Comparison of ENCODE assay signal across 10 cellular contexts in the genomic region with DNA sequence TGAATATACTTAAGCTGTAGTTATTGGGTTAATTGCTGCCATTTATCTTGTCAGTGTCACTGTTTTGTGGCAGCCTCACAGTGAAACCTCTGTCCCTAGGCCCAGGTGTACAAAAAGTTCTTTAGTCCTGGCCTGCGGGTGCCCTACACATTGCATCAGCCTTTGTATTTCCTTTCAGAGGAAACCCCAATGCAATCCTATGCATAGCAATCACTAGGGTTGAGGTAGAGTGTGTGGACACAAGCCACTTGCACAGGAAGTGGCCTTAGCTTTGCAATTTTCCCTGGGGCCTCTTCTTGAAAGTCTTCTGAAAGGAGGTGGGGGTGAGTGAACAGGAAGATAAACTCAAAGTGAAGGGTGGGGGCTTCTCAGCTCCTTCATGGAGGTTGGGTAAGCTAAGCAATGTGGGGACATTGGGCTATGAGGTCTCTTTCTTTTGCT. TPM values are rescaled to one million over a fixed set of nuclear protein-coding genes. Genes with fewer than 3 reads are reported as not detected.
A peak's percentile ranks its signal among the peaks of the same experiment; 100 is the strongest.
DNase-seq lines count a peak whose midpoint lies in the region; ATAC-seq and TF ChIP-seq lines count a peak whose summit lies in the region.
"Had no signal": no experiment of that assay in that cellular context is flagged by ENCODE, and none has a peak within 500 bp of the region (broad histone marks: within the 10 kb centered on the region; RNA-seq: fewer than 3 reads in every experiment).

No MANE protein-coding gene starts in this region.

- no peak overlapping the region for H3K4me2 ChIP-seq in OCI-LY1 (ENCODE audit: low read length)
- H3K4me2 ChIP-seq: GM23338 had no signal

- no peaks in the 10 kb centered on the region for H3F3A ChIP-seq in OCI-LY1 (ENCODE audit: insufficient read depth, low read length)

- intact Hi-C loops in natural killer cell (cut with micrococcal nuclease) (loop anchor here (5.0 kb wide), 1 partner anchor 35 kb away; no protein-coding TSS in a partner anchor), lower leg skin (cut with DNase I; ENCODE audit: low total_unique reads) (no loop called here)

- no peaks in the 10 kb centered on the region for H3K27me3 Mint-ChIP-seq in natural killer cell (ENCODE audit: low read depth in 2 of 2)

- H3K79me2 ChIP-seq in OCI-LY1 (ENCODE audit: insufficient read depth, low read length): no peaks in the 10 kb centered on the region

- no peaks in the 10 kb centered on the region for H4K20me1 ChIP-seq in OCI-LY1 (ENCODE audit: insufficient read depth, low read length)

- no peaks in the 10 kb centered on the region for H3K9me3 ChIP-seq in OCI-LY1 (ENCODE audit: low read length)

- 73 to 79% methylated on average over 1 of the region's 1 CpG for WGBS in lower leg skin, 2 donors

- peak; percentile 55 for ATAC-seq in GM18909 (IDR thresholded peaks at IDR 0.05; ENCODE audit: poor library complexity, unreplicated experiment)
- peak; percentile 36 for ATAC-seq in HG02852 (IDR thresholded peaks at IDR 0.05; ENCODE audit: unreplicated experiment)
- peak; percentile 58 to 82 (median 82) for ATAC-seq in natural killer cell
- ATAC-seq: GM23338 had no signal

- DNase-seq in natural killer cell: no peak
- DNase-seq in lower leg skin (ENCODE audit: low spot score in 2 of 2): no peak
- no peak for DNase-seq in OCI-M2 (lab: John Stamatoyannopoulos, UW; ENCODE audit: unreplicated experiment)
- no peak for DNase-seq in GM19240 (ENCODE audit: insufficient read length, low spot score)
- DNase-seq: dorsolateral prefrontal cortex had no signal

- no peak overlapping the region for H2AFZ ChIP-seq in OCI-LY1 (ENCODE audit: low read length)
- H2AFZ ChIP-seq: GM23338 had no signal

- peaks cover 62 to 66% of the 10 kb centered on the region in 2 donors for H3K4me1 Mint-ChIP-seq in natural killer cell

- peak overlapping the region; percentile 55 for H3K4me3 Mint-ChIP-seq in natural killer cell
- H3K4me3 Mint-ChIP-seq: GM23338 had no signal

- no peaks in the 10 kb centered on the region for H3K9me2 ChIP-seq in OCI-LY1 (ENCODE audit: low read depth, low read length)

- peaks cover 61% of the 10 kb centered on the region for H3K4me1 ChIP-seq in OCI-LY1 (ENCODE audit: insufficient read depth, low read length, severe bottlenecking)

- no peaks in the 10 kb centered on the region for H3K9me3 Mint-ChIP-seq in natural killer cell
- H3K9me3 Mint-ChIP-seq: GM23338 had no signal

- no peaks in the 10 kb centered on the region for H3K27me3 ChIP-seq in OCI-LY1 (ENCODE audit: insufficient read depth, low read length)

- H3K9ac ChIP-seq in OCI-LY1 (ENCODE audit: low read length): no peak overlapping the region; the same call in 1 of the 2 replicates

- TF ChIP-seq CTCF in OCI-LY1 (IDR thresholded peaks at IDR 0.05; ENCODE audit: low read length): no peak
- no peak for TF ChIP-seq CTCF in natural killer cell (IDR thresholded peaks at IDR 0.05)
- TF ChIP-seq CTCF in lower leg skin (IDR thresholded peaks at IDR 0.05): no peak

- no peaks in the 10 kb centered on the region for H3K36me3 ChIP-seq in OCI-LY1 (ENCODE audit: insufficient read depth, low read length)

- H3K36me3 Mint-ChIP-seq in natural killer cell: no peaks in the 10 kb centered on the region

- H3K27ac Mint-ChIP-seq in natural killer cell: peak overlapping the region; percentile 75 to 82
- H3K27ac Mint-ChIP-seq: GM23338 had no signal

- TF ChIP-seq POLR2A in lower leg skin (IDR thresholded peaks at IDR 0.05): no peak

- H3K27ac ChIP-seq in OCI-LY1 (ENCODE audit: low read depth, low read length, poor library complexity, severe bottlenecking): peak overlapping the region; percentile 89

- H3K4me3 ChIP-seq in OCI-LY1 (ENCODE audit: low read depth, low read length, poor library complexity, severe bottlenecking): no peak overlapping the region
- no peak overlapping the region for H3K4me3 ChIP-seq in lower leg skin (ENCODE audit: low read depth, poor library complexity, severe bottlenecking)
- H3K4me3 ChIP-seq: dorsolateral prefrontal cortex, GM23338 had no signal

RNA-seq across cellular contexts. Expression of a gene that starts 27.8 kb away (rescaled TPM):
- total RNA-seq in natural killer cell (1 to 10 TPM in 1 of 3 donors, under 1 TPM in 1, not detected in 1; 0.32 to 1.3 TPM), lower leg skin (10 to 100 TPM; 19.6 to 40.8 (median 31.8) TPM)
- total RNA-seq: GM23338, myocyte had no signal

Comparison
In these comparisons a context has a peak if more than half of its experiments do, and no peak if none do; other contexts are left out.
1. RNA of a gene that starts 27.8 kb away (total RNA-seq): 19.6 to 40.8 TPM in lower leg skin; 0.32 to 1.3 TPM in natural killer cell; every median in the first group is over 4 times any median in the second.
2. Peak in every context shown above with its lines, with median percentiles within 50 percentile points of each other: ATAC-seq.